In genomic region chr2:30969006-30969405, GRCh38 we compare ENCODE assay signal across 20 cellular contexts.
DNase-seq lines count a peak whose midpoint lies in the region; ATAC-seq and TF ChIP-seq lines count a peak whose summit lies in the region.
"Had no signal": no experiment of that assay in that cellular context is flagged by ENCODE, and none has a peak within 500 bp of the region (broad histone marks: within the 10 kb centered on the region; RNA-seq: fewer than 3 reads in every experiment).

No MANE protein-coding gene starts in this region.

- intact Hi-C loops in PC-9 (cut with micrococcal nuclease; ENCODE audit: unreplicated experiment), result no loop called here

- H3K27ac Mint-ChIP-seq in stimulated activated naive CD8-positive, alpha-beta T cell treated with anti-CD3 and anti-CD28 coated beads, Interleukin-15, amount 100 ng/mL, for 72 hours, result no peak overlapping the region
- H3K27ac Mint-ChIP-seq: CD8-positive, alpha-beta T cell had no signal

- no TSS peak for BruUV-seq in PC-9 (replicated peaks; lab: Mats Ljungman, UMichigan)

- H3K4me3 Mint-ChIP-seq in stimulated activated naive CD8-positive, alpha-beta T cell treated with anti-CD3 and anti-CD28 coated beads, Interleukin-15, amount 100 ng/mL, for 72 hours, result no peak overlapping the region
- H3K4me3 Mint-ChIP-seq: CD8-positive, alpha-beta T cell had no signal

- peaks cover 20% of the 10 kb centered on the region for H3K27me3 Mint-ChIP-seq in stimulated activated naive CD8-positive, alpha-beta T cell treated with anti-CD3 and anti-CD28 coated beads, Interleukin-15, amount 100 ng/mL, for 72 hours

- 64 to 84% methylated on average over 2 of the region's 2 CpGs for WGBS in tibial nerve, 2 donors

- H3K4me3 ChIP-seq in PC-9, result no peak overlapping the region
- H3K4me3 ChIP-seq in tibial nerve, result no peak overlapping the region
- H3K4me3 ChIP-seq: BLaER1 treated with 17β-estradiol and CSF1 and Interleukin-3, amounts not matched to agents 10 nM and 100 nM had no signal

- no peak overlapping the region for H2AFZ ChIP-seq in PC-9

- no peaks in the 10 kb centered on the region for H3K4me1 Mint-ChIP-seq in stimulated activated naive CD8-positive, alpha-beta T cell treated with anti-CD3 and anti-CD28 coated beads, Interleukin-15, amount 100 ng/mL, for 72 hours

- H3K79me2 ChIP-seq in PC-9 (ENCODE audit: low read depth), result no peaks in the 10 kb centered on the region

- H3K36me3 ChIP-seq in PC-9 (ENCODE audit: low read depth), result no peaks in the 10 kb centered on the region
- no peaks in the 10 kb centered on the region for H3K36me3 ChIP-seq in tibial nerve

- peak overlapping the region; percentile 15 for H3K4me2 ChIP-seq in PC-9

- H3K27ac ChIP-seq in PC-9, result peak overlapping the region; percentile 71
- no peak overlapping the region for H3K27ac ChIP-seq in tibial nerve
- H3K27ac ChIP-seq: 22Rv1, RWPE1 had no signal

- TF ChIP-seq POLR2A in erythroblast (IDR thresholded peaks at IDR 0.05; ENCODE audit: low read length), result no peak
- no peak for TF ChIP-seq POLR2A in tibial nerve (IDR thresholded peaks at IDR 0.05)

- DNase-seq in DMS53 (lab: John Stamatoyannopoulos, UW) (peak; percentile 21), DMS53 treated with DMSO at 0.1 percent for 48 hours (lab: John Stamatoyannopoulos, UW; ENCODE audit: unreplicated experiment) (no peak), PC-9 (peak in 1 of 2 experiments; percentile 7), erythroblast (lab: John Stamatoyannopoulos, UW) (peak; percentile 9 to 35), medulla oblongata (ENCODE audit: extremely low spot score) (no peak), tibial nerve (ENCODE audit: low spot score in 2 of 2) (no peak), COLO829 (ENCODE audit: low spot score) (no peak)
- no peak for DNase-seq in stimulated activated naive CD8-positive, alpha-beta T cell treated with anti-CD3 and anti-CD28 coated beads, Interleukin-15, amount 100 ng/mL, for 72 hours
- DNase-seq: CD8-positive, alpha-beta T cell; DND-41; NCI-H1092 treated with DMSO at 0.1 percent for 48 hours; NCI-H146; NCI-H2171 treated with DMSO at 0.1 percent for 48 hours; NCI-H774; SIG-M5; T-helper 1 cell had no signal

- H3K9me3 Mint-ChIP-seq in stimulated activated naive CD8-positive, alpha-beta T cell treated with anti-CD3 and anti-CD28 coated beads, Interleukin-15, amount 100 ng/mL, for 72 hours, result no peaks in the 10 kb centered on the region
- H3K9me3 Mint-ChIP-seq: CD8-positive, alpha-beta T cell had no signal

- no peaks in the 10 kb centered on the region; the same call in 1 of the 2 replicates for H3F3A ChIP-seq in PC-9 (ENCODE audit: insufficient read depth, low read depth)

- peaks cover 18% of the 10 kb centered on the region for H3K4me1 ChIP-seq in PC-9 (replicated peaks; ENCODE audit: insufficient read depth)
- no peaks in the 10 kb centered on the region for H3K4me1 ChIP-seq in tibial nerve

- no peaks in the 10 kb centered on the region for H4K20me1 ChIP-seq in PC-9 (ENCODE audit: insufficient read depth)

- no peaks in the 10 kb centered on the region for H3K9me2 ChIP-seq in PC-9 (ENCODE audit: insufficient read depth)

- POLR2A ChIA-PET in PC-9 (lab: Charles Lee; ENCODE audit: unreplicated experiment), result no interaction called here

- H3K27me3 ChIP-seq in PC-9 (ENCODE audit: insufficient read depth, low read depth), result no peaks in the 10 kb centered on the region
- no peaks in the 10 kb centered on the region for H3K27me3 ChIP-seq in tibial nerve
- H3K27me3 ChIP-seq: BLaER1 treated with 17β-estradiol and CSF1 and Interleukin-3, amounts not matched to agents 10 nM and 100 nM had no signal

- CTCF ChIA-PET in PC-9 (lab: Charles Lee), result interaction anchor here (0.5 kb wide), 1 partner anchor 16 kb away, joined by 3 read pairs; no protein-coding TSS in a partner anchor

- ATAC-seq in stimulated activated naive CD8-positive, alpha-beta T cell treated with anti-CD3 and anti-CD28 coated beads, Interleukin-15, amount 100 ng/mL, for 72 hours, result no peak
- ATAC-seq: CD8-positive, alpha-beta T cell; SK-N-SH treated with all-trans-retinoic acid at 6 μM for 48 hours had no signal

- TF ChIP-seq EP300 in tibial nerve (IDR thresholded peaks at IDR 0.05), result no peak

- no peak for TF ChIP-seq CTCF in PC-9 (conservative IDR thresholded peaks at IDR 0.05)
- no peak for TF ChIP-seq CTCF in tibial nerve (IDR thresholded peaks at IDR 0.05)

- H3K9me3 ChIP-seq in PC-9 (ENCODE audit: insufficient read depth, low read depth) (no peaks in the 10 kb centered on the region), tibial nerve (no peaks in the 10 kb centered on the region)
- H3K9me3 ChIP-seq: BLaER1 treated with 17β-estradiol and CSF1 and Interleukin-3, amounts not matched to agents 10 nM and 100 nM had no signal

Comparison
In these comparisons a context has a peak if more than half of its experiments do, and no peak if none do; other contexts are left out.
1. DNase-seq: peak in DMS53 (single experiment) and erythroblast (2 of 2); none in DMS53 treated with DMSO at 0.1 percent for 48 hours (single experiment), medulla oblongata (single experiment), tibial nerve (0 of 2), COLO829 (single experiment) and stimulated activated naive CD8-positive, alpha-beta T cell treated with anti-CD3 and anti-CD28 coated beads, Interleukin-15, amount 100 ng/mL, for 72 hours (0 of 2).